In the genomic region with DNA sequence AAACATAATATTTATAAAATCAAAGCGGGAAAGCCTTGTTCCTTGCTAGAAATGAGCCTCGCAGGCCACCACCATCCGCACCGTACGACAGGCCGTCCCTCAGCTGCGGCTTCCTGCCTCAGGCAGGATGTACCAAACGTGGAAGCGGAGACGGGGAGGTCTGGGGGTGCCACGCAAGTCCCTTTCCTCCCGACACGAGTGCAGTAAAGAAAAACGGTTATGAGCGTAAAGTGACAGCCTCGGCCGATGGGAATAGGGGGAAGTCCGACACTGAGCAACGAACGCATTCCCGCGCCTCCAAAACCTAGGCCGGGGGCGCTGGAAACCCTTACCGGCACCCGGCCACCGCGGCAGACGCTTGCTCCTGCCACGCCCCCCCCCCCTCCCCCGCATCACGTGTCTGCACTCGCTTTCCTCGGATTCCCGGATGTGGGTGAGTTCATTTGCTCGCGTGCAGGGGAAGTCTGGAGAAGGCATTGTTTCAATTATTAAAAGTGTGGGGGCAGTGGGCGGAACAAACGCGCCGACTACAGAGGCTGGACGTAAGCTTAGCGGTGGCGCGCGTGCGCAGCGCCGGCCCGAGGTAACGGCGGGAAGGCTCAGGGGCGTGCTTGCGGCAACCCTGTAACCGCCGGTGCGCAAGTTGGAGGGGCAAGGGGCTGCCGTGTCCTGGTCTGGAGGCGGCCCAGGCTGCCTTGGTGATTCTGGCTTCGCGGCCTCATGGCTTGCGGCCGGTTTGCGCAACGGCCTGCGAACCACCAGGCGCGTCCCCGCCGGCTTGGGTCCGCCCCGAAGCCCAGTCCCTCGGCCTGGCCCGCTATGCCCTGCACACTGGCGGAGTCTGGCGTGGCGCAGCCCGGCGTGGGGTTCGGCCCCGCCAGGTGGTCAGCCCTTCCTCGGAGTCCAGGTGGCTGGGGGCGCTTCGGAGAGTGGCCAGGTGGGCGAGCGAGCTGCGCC, we compare ENCODE assay signal across 1 cellular context.
TF ChIP-seq lines count a peak whose summit lies in the region.

TSS of gene ANAPC13 (minus strand) at position 366 of the 957 bp plus-strand sequence. CDS start 3,081 bp downstream, outside the sequence.
TSS of gene CEP63 (plus strand) at position 438 of the 957 bp plus-strand sequence. CDS start 9,264 bp downstream, outside the sequence.

TF ChIP-seq in HEK293, 187 proteins besides CTCF, POLR2A, EP300 and RAD21 (continued from another document and continues in another):
- no peak for TF ChIP-seq HOXC10 (CRISPR knock-in tag; IDR thresholded peaks at IDR 0.05)
- peak; percentile 23; the same call in 1 of the 2 replicates for TF ChIP-seq GLIS1 (tag by site-specific recombination; IDR thresholded peaks at IDR 0.05)
- no peak for TF ChIP-seq ZNF610 (tag by site-specific recombination; IDR thresholded peaks at IDR 0.05; ENCODE audit: borderline replicate concordance)
- peak; percentile 93 for TF ChIP-seq ZNF335 (tag by site-specific recombination; conservative IDR thresholded peaks at IDR 0.05)
- TF ChIP-seq ZBTB8A (tag by site-specific recombination; IDR thresholded peaks at IDR 0.05) = peak; percentile 52; the same call in 1 of the 2 replicates
- TF ChIP-seq KLF1 (tag by site-specific recombination; IDR thresholded peaks at IDR 0.05) = peak; percentile 85
- 0 out of 2 replicates have a peak, but pooled peaks have one; percentile 7 for TF ChIP-seq ZBTB21 (tag by site-specific recombination; IDR thresholded peaks at IDR 0.05)
- no peak for TF ChIP-seq ZNF768 (tag by site-specific recombination; IDR thresholded peaks at IDR 0.05)
- TF ChIP-seq, protein P1, sequence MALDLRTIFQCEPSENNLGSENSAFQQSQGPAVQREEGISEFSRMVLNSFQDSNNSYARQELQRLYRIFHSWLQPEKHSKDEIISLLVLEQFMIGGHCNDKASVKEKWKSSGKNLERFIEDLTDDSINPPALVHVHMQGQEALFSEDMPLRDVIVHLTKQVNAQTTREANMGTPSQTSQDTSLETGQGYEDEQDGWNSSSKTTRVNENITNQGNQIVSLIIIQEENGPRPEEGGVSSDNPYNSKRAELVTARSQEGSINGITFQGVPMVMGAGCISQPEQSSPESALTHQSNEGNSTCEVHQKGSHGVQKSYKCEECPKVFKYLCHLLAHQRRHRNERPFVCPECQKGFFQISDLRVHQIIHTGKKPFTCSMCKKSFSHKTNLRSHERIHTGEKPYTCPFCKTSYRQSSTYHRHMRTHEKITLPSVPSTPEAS (tag by site-specific recombination; IDR thresholded peaks at IDR 0.05) = no peak
- TF ChIP-seq TSHZ1 (tag by site-specific recombination; IDR thresholded peaks at IDR 0.05; ENCODE audit: borderline replicate concordance) = no peak
- TF ChIP-seq, protein P2, sequence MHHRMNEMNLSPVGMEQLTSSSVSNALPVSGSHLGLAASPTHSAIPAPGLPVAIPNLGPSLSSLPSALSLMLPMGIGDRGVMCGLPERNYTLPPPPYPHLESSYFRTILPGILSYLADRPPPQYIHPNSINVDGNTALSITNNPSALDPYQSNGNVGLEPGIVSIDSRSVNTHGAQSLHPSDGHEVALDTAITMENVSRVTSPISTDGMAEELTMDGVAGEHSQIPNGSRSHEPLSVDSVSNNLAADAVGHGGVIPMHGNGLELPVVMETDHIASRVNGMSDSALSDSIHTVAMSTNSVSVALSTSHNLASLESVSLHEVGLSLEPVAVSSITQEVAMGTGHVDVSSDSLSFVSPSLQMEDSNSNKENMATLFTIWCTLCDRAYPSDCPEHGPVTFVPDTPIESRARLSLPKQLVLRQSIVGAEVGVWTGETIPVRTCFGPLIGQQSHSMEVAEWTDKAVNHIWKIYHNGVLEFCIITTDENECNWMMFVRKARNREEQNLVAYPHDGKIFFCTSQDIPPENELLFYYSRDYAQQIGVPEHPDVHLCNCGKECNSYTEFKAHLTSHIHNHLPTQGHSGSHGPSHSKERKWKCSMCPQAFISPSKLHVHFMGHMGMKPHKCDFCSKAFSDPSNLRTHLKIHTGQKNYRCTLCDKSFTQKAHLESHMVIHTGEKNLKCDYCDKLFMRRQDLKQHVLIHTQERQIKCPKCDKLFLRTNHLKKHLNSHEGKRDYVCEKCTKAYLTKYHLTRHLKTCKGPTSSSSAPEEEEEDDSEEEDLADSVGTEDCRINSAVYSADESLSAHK (tag by site-specific recombination; IDR thresholded peaks at IDR 0.05) = peak; percentile 98
- no peak for TF ChIP-seq ZNF514 (tag by site-specific recombination; IDR thresholded peaks at IDR 0.05)
- TF ChIP-seq SP7 (tag by site-specific recombination; IDR thresholded peaks at IDR 0.05) = peak; percentile 74
- no peak for TF ChIP-seq ZNF350 (tag by site-specific recombination; IDR thresholded peaks at IDR 0.05)
- 0 out of 2 replicates have a peak, but pooled peaks have one; percentile 37 for TF ChIP-seq TRIM28 (IDR thresholded peaks at IDR 0.05; ENCODE audit: borderline replicate concordance, low read length)
- no peak for TF ChIP-seq ZNF10 (tag by site-specific recombination; IDR thresholded peaks at IDR 0.05)
- TF ChIP-seq ZBTB17 (tag by site-specific recombination; IDR thresholded peaks at IDR 0.05) = peak; percentile 77
- no peak for TF ChIP-seq SALL2 (tag by site-specific recombination; IDR thresholded peaks at IDR 0.05; ENCODE audit: borderline replicate concordance)
- peak; percentile 91 for TF ChIP-seq TCF7L2 (IDR thresholded peaks at IDR 0.05; ENCODE audit: borderline replicate concordance, low read depth, low read length)
- TF ChIP-seq ZNF114 (tag by site-specific recombination; IDR thresholded peaks at IDR 0.05) = no peak
- TF ChIP-seq GLI2 (tag by site-specific recombination; IDR thresholded peaks at IDR 0.05; ENCODE audit: borderline replicate concordance, low read depth) = no peak
- TF ChIP-seq KLF10 (tag by site-specific recombination; IDR thresholded peaks at IDR 0.05) = 0 out of 2 replicates have a peak, but pooled peaks have one; percentile 45
- no peak for TF ChIP-seq ZNF433 (tag by site-specific recombination; IDR thresholded peaks at IDR 0.05; ENCODE audit: low read depth)
- no peak for TF ChIP-seq ZNF830 (tag by site-specific recombination; IDR thresholded peaks at IDR 0.05; ENCODE audit: low read depth)
- peak; percentile 95 for TF ChIP-seq ZFHX2 (tag by site-specific recombination; conservative IDR thresholded peaks at IDR 0.05)
- no peak for TF ChIP-seq ZNF391 (tag by site-specific recombination; IDR thresholded peaks at IDR 0.05; ENCODE audit: borderline replicate concordance, low read depth)
- TF ChIP-seq ZSCAN16 (tag by site-specific recombination; IDR thresholded peaks at IDR 0.05) = no peak
- no peak for TF ChIP-seq ZNF274 (IDR thresholded peaks at IDR 0.05; ENCODE audit: low read length)
- no peak for TF ChIP-seq ZNF274 (tag by site-specific recombination; IDR thresholded peaks at IDR 0.05; ENCODE audit: borderline replicate concordance)
- TF ChIP-seq, protein P3, sequence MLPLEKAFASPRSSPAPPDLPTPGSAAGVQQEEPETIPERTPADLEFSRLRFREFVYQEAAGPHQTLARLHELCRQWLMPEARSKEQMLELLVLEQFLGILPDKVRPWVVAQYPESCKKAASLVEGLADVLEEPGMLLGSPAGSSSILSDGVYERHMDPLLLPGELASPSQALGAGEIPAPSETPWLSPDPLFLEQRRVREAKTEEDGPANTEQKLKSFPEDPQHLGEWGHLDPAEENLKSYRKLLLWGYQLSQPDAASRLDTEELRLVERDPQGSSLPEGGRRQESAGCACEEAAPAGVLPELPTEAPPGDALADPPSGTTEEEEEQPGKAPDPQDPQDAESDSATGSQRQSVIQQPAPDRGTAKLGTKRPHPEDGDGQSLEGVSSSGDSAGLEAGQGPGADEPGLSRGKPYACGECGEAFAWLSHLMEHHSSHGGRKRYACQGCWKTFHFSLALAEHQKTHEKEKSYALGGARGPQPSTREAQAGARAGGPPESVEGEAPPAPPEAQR (tag by site-specific recombination; IDR thresholded peaks at IDR 0.05) = no peak
- no peak for TF ChIP-seq ZNF560 (tag by site-specific recombination; IDR thresholded peaks at IDR 0.05; ENCODE audit: borderline replicate concordance)
- peak; percentile 63 for TF ChIP-seq ZFP37 (tag by site-specific recombination; IDR thresholded peaks at IDR 0.05)
- TF ChIP-seq ZNF623 (tag by site-specific recombination; IDR thresholded peaks at IDR 0.05) = 0 out of 2 replicates have a peak, but pooled peaks have one; percentile 15
- no peak; the same call in 1 of the 2 replicates for TF ChIP-seq ZFP69B (tag by site-specific recombination; IDR thresholded peaks at IDR 0.05)
- no peak for TF ChIP-seq ZNF555 (tag by site-specific recombination; conservative IDR thresholded peaks at IDR 0.05)
- TF ChIP-seq MEIS1 (CRISPR knock-in tag; IDR thresholded peaks at IDR 0.05; ENCODE audit: borderline replicate concordance) = no peak
- TF ChIP-seq ZFP41 (tag by site-specific recombination; IDR thresholded peaks at IDR 0.05; ENCODE audit: borderline replicate concordance) = no peak
- peak; percentile 64 for TF ChIP-seq ZNF501 (tag by site-specific recombination; IDR thresholded peaks at IDR 0.05)
- TF ChIP-seq ZNF449 (tag by site-specific recombination; IDR thresholded peaks at IDR 0.05) = no peak
- TF ChIP-seq BCL6B (tag by site-specific recombination; IDR thresholded peaks at IDR 0.05) = no peak
- peak; percentile 99 for TF ChIP-seq PRDM10 (tag by site-specific recombination; IDR thresholded peaks at IDR 0.05)
- no peak for TF ChIP-seq ZBTB7A (tag by site-specific recombination; IDR thresholded peaks at IDR 0.05; ENCODE audit: low read depth)
- TF ChIP-seq, protein P4, sequence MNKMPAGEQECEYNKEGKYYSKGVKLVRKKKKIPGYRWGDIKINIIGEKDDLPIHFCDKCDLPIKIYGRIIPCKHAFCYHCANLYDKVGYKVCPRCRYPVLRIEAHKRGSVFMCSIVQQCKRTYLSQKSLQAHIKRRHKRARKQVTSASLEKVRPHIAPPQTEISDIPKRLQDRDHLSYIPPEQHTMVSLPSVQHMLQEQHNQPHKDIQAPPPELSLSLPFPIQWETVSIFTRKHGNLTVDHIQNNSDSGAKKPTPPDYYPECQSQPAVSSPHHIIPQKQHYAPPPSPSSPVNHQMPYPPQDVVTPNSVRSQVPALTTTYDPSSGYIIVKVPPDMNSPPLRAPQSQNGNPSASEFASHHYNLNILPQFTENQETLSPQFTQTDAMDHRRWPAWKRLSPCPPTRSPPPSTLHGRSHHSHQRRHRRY (tag by site-specific recombination; IDR thresholded peaks at IDR 0.05) = no peak
